1 cellular context compared by ENCODE assay signal in genomic region chr1:11952455-11953109, GRCh38.
TF ChIP-seq lines count a peak whose summit lies in the region.

No MANE protein-coding gene starts in this region.

TF ChIP-seq in K562, 482 proteins besides CTCF, POLR2A, EP300 and RAD21:
- TF ChIP-seq PTTG1 (tag; IDR thresholded peaks at IDR 0.05; ENCODE audit: low read depth): no peak
- TF ChIP-seq ZNF764 (CRISPR knock-in tag; IDR thresholded peaks at IDR 0.05; ENCODE audit: low read depth): no peak
- no peak for TF ChIP-seq ZNF584 (CRISPR knock-in tag; IDR thresholded peaks at IDR 0.05; ENCODE audit: low read depth)
- peak; percentile 30; the same call in 1 of the 2 replicates for TF ChIP-seq POLR2G (IDR thresholded peaks at IDR 0.05; ENCODE audit: low read depth, low read length)
- peak; percentile 52 for TF ChIP-seq DACH1 (IDR thresholded peaks at IDR 0.05; ENCODE audit: partially characterized antibody)
- TF ChIP-seq NCOA6 (IDR thresholded peaks at IDR 0.05): no peak
- TF ChIP-seq ZNF316 (IDR thresholded peaks at IDR 0.05): no peak
